In the genomic region with DNA sequence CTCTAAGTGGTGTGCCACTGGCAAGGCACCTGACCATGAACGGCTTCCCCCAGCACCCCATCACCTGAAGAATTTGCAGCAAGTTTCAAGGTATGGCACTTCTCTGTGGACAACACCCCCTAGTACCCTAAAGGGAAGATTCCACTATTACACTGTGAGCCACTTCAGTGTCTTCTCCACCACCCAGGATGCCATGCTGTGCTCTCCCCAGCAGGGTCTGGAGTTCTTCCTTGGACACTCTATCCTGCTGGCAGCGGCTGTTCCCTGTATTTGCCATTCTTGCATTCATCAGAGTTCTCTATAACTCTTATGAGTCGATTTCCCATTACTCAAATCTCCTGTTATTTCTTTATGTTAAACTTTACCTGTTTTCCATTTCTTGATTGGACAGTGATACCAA, we compare ENCODE assay signal across 26 cellular contexts. TPM values are rescaled to one million over a fixed set of nuclear protein-coding genes. Genes with fewer than 3 reads are reported as not detected.
DNase-seq lines count a peak whose midpoint lies in the region; ATAC-seq, FAIRE-seq and TF ChIP-seq lines count a peak whose summit lies in the region.
"Had no signal": no experiment of that assay in that cellular context is flagged by ENCODE, and none has a peak within 500 bp of the region (broad histone marks: within the 10 kb centered on the region; RNA-seq: fewer than 3 reads in every experiment).

No MANE protein-coding gene starts in this region.

- FAIRE-seq in A549 (lab: Jason Lieb, UNC) = no peak
- FAIRE-seq: D721Med, GM12891, GM18507, H54, HTR-8/SVneo had no signal

- H3K27ac ChIP-seq in A549 (no peak overlapping the region), RWPE2 (ENCODE audit: poor library complexity, severe bottlenecking) (no peak overlapping the region), prostate gland (no peak overlapping the region)
- H3K27ac ChIP-seq: C4-2B had no signal

- CTCF ChIA-PET in A549 (lab: Yijun Ruan, JAX) = interaction anchor here (0.6 to 5.8 kb wide), 6 partner anchors 9 to 977 kb away, joined by 3 to 58 read pairs (median 3); no protein-coding TSS in a partner anchor

- H3K36me3 ChIP-seq in RWPE2 (ENCODE audit: low read depth) = no peaks in the 10 kb centered on the region
- H3K36me3 ChIP-seq in prostate gland = no peaks in the 10 kb centered on the region

- no peak for TF ChIP-seq RAD21 in A549 (conservative IDR thresholded peaks at IDR 0.05 in 1 of 2, IDR thresholded peaks at IDR 0.05 in 1 of 2)

- TF ChIP-seq POLR2A in A549 (IDR thresholded peaks at IDR 0.05; ENCODE audit: low read length) (no peak), prostate gland (IDR thresholded peaks at IDR 0.05) (no peak)

- H3K27me3 ChIP-seq in RWPE2 (ENCODE audit: insufficient read depth, poor library complexity, severe bottlenecking) = no peaks in the 10 kb centered on the region
- no peaks in the 10 kb centered on the region for H3K27me3 ChIP-seq in prostate gland (replicated peaks; ENCODE audit: insufficient read depth)

- H3K9me3 ChIP-seq in A549 (0 out of 3 replicates have a peak, but pooled peaks cover 8% of the 10 kb centered on the region), RWPE2 (ENCODE audit: severe bottlenecking) (peaks cover 8% of the 10 kb centered on the region), prostate gland (no peaks in the 10 kb centered on the region)

- POLR2A ChIA-PET in A549 (lab: Yijun Ruan, JAX) = interaction anchor here (0.6 kb wide), 1 partner anchor 156 kb away, joined by 5 read pairs; no protein-coding TSS in a partner anchor

- no peak for TF ChIP-seq CTCF in A549 (IDR thresholded peaks at IDR 0.05)
- TF ChIP-seq CTCF in RWPE2 (IDR thresholded peaks at IDR 0.05; ENCODE audit: poor library complexity, severe bottlenecking) = no peak
- TF ChIP-seq CTCF in prostate gland (IDR thresholded peaks at IDR 0.05) = no peak
- no peak for TF ChIP-seq CTCF in GM10266 (IDR thresholded peaks at IDR 0.05; ENCODE audit: control insufficient read depth, insufficient read depth, low read depth, missing control alignments)

- H3K4me1 ChIP-seq in A549 = no peaks in the 10 kb centered on the region
- no peaks in the 10 kb centered on the region for H3K4me1 ChIP-seq in RWPE2 (ENCODE audit: insufficient read depth, poor library complexity, severe bottlenecking)
- no peaks in the 10 kb centered on the region for H3K4me1 ChIP-seq in prostate gland (replicated peaks)
- H3K4me1 ChIP-seq: Caco-2 had no signal

- no peak for DNase-seq in A549 (ENCODE audit: low read depth in 1 of 2, low spot score in 1 of 2)
- DNase-seq in RWPE2 (ENCODE audit: low spot score) = peak; percentile 16
- peak; percentile 7 for DNase-seq in ecto neural progenitor cell (ENCODE audit: low spot score)
- DNase-seq in islet precursor cell = peak; percentile 36
- DNase-seq in middle frontal gyrus (ENCODE audit: extremely low spot score, low spot score) = no peak
- DNase-seq in prostate gland (ENCODE audit: low spot score) = no peak
- DNase-seq in NCI-H187 treated with DMSO at 0.1 percent for 48 hours (lab: John Stamatoyannopoulos, UW) = no peak
- no peak for DNase-seq in GM10266 (ENCODE audit: extremely low spot score)
- DNase-seq: AML-193; Caco-2; CD4-positive, alpha-beta T cell; DMS153; DND-41; EL; HCEC 1CT; KG1 had no signal

- H3K4me3 ChIP-seq in A549 (no peak overlapping the region), RWPE2 (ENCODE audit: severe bottlenecking) (no peak overlapping the region), prostate gland (no peak overlapping the region)
- H3K4me3 ChIP-seq: GM23338 had no signal

- no peak for TF ChIP-seq EP300 in A549 (IDR thresholded peaks at IDR 0.05)

- H3K4me2 ChIP-seq in A549 = no peak overlapping the region
- H3K4me2 ChIP-seq: GM23338 had no signal

- ATAC-seq in A549 (peak; percentile 77 to 88), RWPE2 (ENCODE audit: low read depth) (no peak)
- ATAC-seq: GM23338 had no signal

- intact Hi-C loops in prostate gland (cut with DNase I) = no loop called here

- 64% methylated on average over 3 of the region's 3 CpGs for WGBS in A549 (ENCODE audit: missing lambda C conversion rate)
- WGBS in prostate gland = 95% methylated on average over 3 of the region's 3 CpGs

TF ChIP-seq in A549, 52 proteins besides CTCF, POLR2A, EP300 and RAD21:
- TF ChIP-seq ZNF302 (CRISPR knock-in tag; IDR thresholded peaks at IDR 0.05) = no peak
- TF ChIP-seq, protein P1, sequence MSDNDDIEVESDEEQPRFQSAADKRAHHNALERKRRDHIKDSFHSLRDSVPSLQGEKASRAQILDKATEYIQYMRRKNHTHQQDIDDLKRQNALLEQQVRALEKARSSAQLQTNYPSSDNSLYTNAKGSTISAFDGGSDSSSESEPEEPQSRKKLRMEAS (IDR thresholded peaks at IDR 0.05) = no peak
- TF ChIP-seq, protein P2, sequence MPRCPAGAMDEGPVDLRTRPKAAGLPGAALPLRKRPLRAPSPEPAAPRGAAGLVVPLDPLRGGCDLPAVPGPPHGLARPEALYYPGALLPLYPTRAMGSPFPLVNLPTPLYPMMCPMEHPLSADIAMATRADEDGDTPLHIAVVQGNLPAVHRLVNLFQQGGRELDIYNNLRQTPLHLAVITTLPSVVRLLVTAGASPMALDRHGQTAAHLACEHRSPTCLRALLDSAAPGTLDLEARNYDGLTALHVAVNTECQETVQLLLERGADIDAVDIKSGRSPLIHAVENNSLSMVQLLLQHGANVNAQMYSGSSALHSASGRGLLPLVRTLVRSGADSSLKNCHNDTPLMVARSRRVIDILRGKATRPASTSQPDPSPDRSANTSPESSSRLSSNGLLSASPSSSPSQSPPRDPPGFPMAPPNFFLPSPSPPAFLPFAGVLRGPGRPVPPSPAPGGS (IDR thresholded peaks at IDR 0.05) = no peak
- no peak for TF ChIP-seq FOSL2 (IDR thresholded peaks at IDR 0.05)
- no peak for TF ChIP-seq FOSL2 (CRISPR knock-in tag; IDR thresholded peaks at IDR 0.05)
- TF ChIP-seq, protein P3, sequence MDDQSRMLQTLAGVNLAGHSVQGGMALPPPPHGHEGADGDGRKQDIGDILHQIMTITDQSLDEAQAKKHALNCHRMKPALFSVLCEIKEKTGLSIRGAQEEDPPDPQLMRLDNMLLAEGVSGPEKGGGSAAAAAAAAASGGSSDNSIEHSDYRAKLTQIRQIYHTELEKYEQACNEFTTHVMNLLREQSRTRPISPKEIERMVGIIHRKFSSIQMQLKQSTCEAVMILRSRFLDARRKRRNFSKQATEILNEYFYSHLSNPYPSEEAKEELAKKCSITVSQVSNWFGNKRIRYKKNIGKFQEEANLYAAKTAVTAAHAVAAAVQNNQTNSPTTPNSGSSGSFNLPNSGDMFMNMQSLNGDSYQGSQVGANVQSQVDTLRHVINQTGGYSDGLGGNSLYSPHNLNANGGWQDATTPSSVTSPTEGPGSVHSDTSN (IDR thresholded peaks at IDR 0.05) = no peak
- no peak for TF ChIP-seq RNF2 (IDR thresholded peaks at IDR 0.05; ENCODE audit: borderline replicate concordance, low read depth)
- no peak for TF ChIP-seq BHLHE40 (IDR thresholded peaks at IDR 0.05; ENCODE audit: low read depth, low read length)
- TF ChIP-seq, protein P4, sequence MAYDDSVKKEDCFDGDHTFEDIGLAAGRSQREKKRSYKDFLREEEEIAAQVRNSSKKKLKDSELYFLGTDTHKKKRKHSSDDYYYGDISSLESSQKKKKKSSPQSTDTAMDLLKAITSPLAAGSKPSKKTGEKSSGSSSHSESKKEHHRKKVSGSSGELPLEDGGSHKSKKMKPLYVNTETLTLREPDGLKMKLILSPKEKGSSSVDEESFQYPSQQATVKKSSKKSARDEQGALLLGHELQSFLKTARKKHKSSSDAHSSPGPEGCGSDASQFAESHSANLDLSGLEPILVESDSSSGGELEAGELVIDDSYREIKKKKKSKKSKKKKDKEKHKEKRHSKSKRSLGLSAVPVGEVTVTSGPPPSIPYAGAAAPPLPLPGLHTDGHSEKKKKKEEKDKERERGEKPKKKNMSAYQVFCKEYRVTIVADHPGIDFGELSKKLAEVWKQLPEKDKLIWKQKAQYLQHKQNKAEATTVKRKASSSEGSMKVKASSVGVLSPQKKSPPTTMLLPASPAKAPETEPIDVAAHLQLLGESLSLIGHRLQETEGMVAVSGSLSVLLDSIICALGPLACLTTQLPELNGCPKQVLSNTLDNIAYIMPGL (CRISPR knock-in tag; IDR thresholded peaks at IDR 0.05; ENCODE audit: borderline replicate concordance) = no peak
- TF ChIP-seq HOXB13 (CRISPR knock-in tag; IDR thresholded peaks at IDR 0.05; ENCODE audit: low read depth) = no peak
- TF ChIP-seq MAFK (IDR thresholded peaks at IDR 0.05; ENCODE audit: partially characterized antibody) = no peak
- no peak for TF ChIP-seq EHF (CRISPR knock-in tag; IDR thresholded peaks at IDR 0.05)
- no peak for TF ChIP-seq JUNB (IDR thresholded peaks at IDR 0.05)
- no peak for TF ChIP-seq HES2 (IDR thresholded peaks at IDR 0.05)
- no peak for TF ChIP-seq HEYL (CRISPR knock-in tag; IDR thresholded peaks at IDR 0.05)
- TF ChIP-seq FOSB (CRISPR knock-in tag; IDR thresholded peaks at IDR 0.05) = no peak
- TF ChIP-seq MYC (IDR thresholded peaks at IDR 0.05; ENCODE audit: borderline replicate concordance, low read length) = no peak
- no peak for TF ChIP-seq CHD2 (IDR thresholded peaks at IDR 0.05; ENCODE audit: low read length, partially characterized antibody)
- no peak for TF ChIP-seq SMC3 (IDR thresholded peaks at IDR 0.05)
- no peak for TF ChIP-seq EHMT2 (IDR thresholded peaks at IDR 0.05; ENCODE audit: low read depth)
- no peak for TF ChIP-seq RARB (CRISPR knock-in tag; IDR thresholded peaks at IDR 0.05)

RNA-seq across cellular contexts. Expression of gene RNU6-1, which starts 33.9 kb away (rescaled TPM):
- polyA plus RNA-seq in A549 (2011; rRNA removed) = not detected in 2 replicates
- polyA plus RNA-seq in A549 (2012; cell fraction: cytosol; rRNA removed) = not detected in 2 replicates
- not detected in 2 replicates for polyA plus RNA-seq in A549 (2012; cell fraction: nucleus; rRNA removed)
- polyA plus RNA-seq in A549 (2017; fragmentation: RNase III; extraction: RNeasy Plus Mini Kit Qiagen cat#74134 plus additional on column Dnase treatment) = not detected in 3 replicates
- polyA minus RNA-seq in A549 (2011; rRNA and poly(A)+ RNA removed) = under 0.01 TPM in 1 of 2 replicates, not detected in the other
- total RNA-seq in prostate gland = not detected
- total RNA-seq: Caco-2; CD4-positive, alpha-beta T cell; G401; GM23338 had no signal
- polyA plus RNA-seq: BJ, GM23338, IgD-negative memory B cell had no signal

RNA-seq across cellular contexts. Expression of gene SKOR1, which starts 48.5 kb away (rescaled TPM):
- 0.03 TPM in 2 replicates for polyA plus RNA-seq in A549 (2011; rRNA removed)
- 0.01 and 0.06 TPM in 2 replicates for polyA plus RNA-seq in A549 (2012; cell fraction: cytosol; rRNA removed)
- polyA plus RNA-seq in A549 (2012; cell fraction: nucleus; rRNA removed) = 0.19 and 0.28 TPM in 2 replicates
- polyA plus RNA-seq in A549 (2017; fragmentation: RNase III; extraction: RNeasy Plus Mini Kit Qiagen cat#74134 plus additional on column Dnase treatment) = 0.04 to 0.11 TPM (median 0.05 TPM) in 3 replicates
- 0.10 and 0.12 TPM in 2 replicates for polyA minus RNA-seq in A549 (2011; rRNA and poly(A)+ RNA removed)
- total RNA-seq in prostate gland = 1 to 10 TPM in 1 of 2 donors, under 1 TPM in 1; 0.59 to 1.7 TPM
- total RNA-seq: Caco-2 had no signal
- polyA plus RNA-seq: GM23338, IgD-negative memory B cell had no signal

Comparison
In these comparisons a context has a peak if more than half of its experiments do, and no peak if none do; other contexts are left out.
1. DNase-seq: peak in RWPE2 (single experiment), ecto neural progenitor cell (single experiment) and islet precursor cell (single experiment); none in A549 (0 of 2), middle frontal gyrus (single experiment), prostate gland (single experiment), NCI-H187 treated with DMSO at 0.1 percent for 48 hours (single experiment) and GM10266 (single experiment).